14 cellular contexts compared by ENCODE assay signal in genomic region chr3:185753354-185753753, GRCh38.
DNase-seq lines count a peak whose midpoint lies in the region; ATAC-seq and TF ChIP-seq lines count a peak whose summit lies in the region.
"Had no signal": no experiment of that assay in that cellular context is flagged by ENCODE, and none has a peak within 500 bp of the region (broad histone marks: within the 10 kb centered on the region; RNA-seq: fewer than 3 reads in every experiment).

No MANE protein-coding gene starts in this region.

- H3K9me3 Mint-ChIP-seq in GM23338 (peaks cover 26% of the 10 kb centered on the region), endodermal cell (peaks cover 22% of the 10 kb centered on the region)

- no peak for TF ChIP-seq CTCF in GM23338 (conservative IDR thresholded peaks at IDR 0.05; ENCODE audit: low read depth in 2 of 2)
- no peak for TF ChIP-seq CTCF in endodermal cell (conservative IDR thresholded peaks at IDR 0.05)

- H3K27ac Mint-ChIP-seq in GM23338 (no peak overlapping the region), endodermal cell (peak overlapping the region; percentile 14)
- H3K27ac Mint-ChIP-seq: CD8-positive, alpha-beta memory T cell had no signal

- peaks cover 65% of the 10 kb centered on the region for H3K36me3 Mint-ChIP-seq in GM23338 (ENCODE audit: low read depth)
- H3K36me3 Mint-ChIP-seq in endodermal cell (ENCODE audit: low read depth): peaks cover 52% of the 10 kb centered on the region

- peaks cover 97% of the 10 kb centered on the region for H3K79me2 ChIP-seq in GM23338 (replicated peaks; ENCODE audit: insufficient read depth)

- H3K4me1 ChIP-seq in GM23338 (ENCODE audit: insufficient read depth) (peaks cover 72% of the 10 kb centered on the region), endodermal cell (ENCODE audit: control insufficient read depth, insufficient read depth, low read length) (peaks cover 3% of the 10 kb centered on the region)
- H3K4me1 ChIP-seq: A549 had no signal

- no peak overlapping the region; the same call in 2 of the 3 replicates for H3K4me3 Mint-ChIP-seq in GM23338
- no peak overlapping the region for H3K4me3 Mint-ChIP-seq in endodermal cell
- H3K4me3 Mint-ChIP-seq: CD14-positive monocyte; CD8-positive, alpha-beta memory T cell; H9 had no signal

- DNase-seq in GM23338 (ENCODE audit: low spot score) (no peak), MV-4-11 (lab: John Stamatoyannopoulos, UW) (peak; percentile 23), endodermal cell (no peak), NCI-H1092 (lab: John Stamatoyannopoulos, UW) (no peak)
- DNase-seq: Caco-2; CD8-positive, alpha-beta memory T cell; DMS53; GM23248; H9 had no signal

- H3F3A ChIP-seq in GM23338 (replicated peaks; ENCODE audit: low read depth): peaks cover 11% of the 10 kb centered on the region; the same call in 1 of the 2 replicates

- H3K4me3 ChIP-seq in GM23338: no peak overlapping the region
- no peak overlapping the region for H3K4me3 ChIP-seq in endodermal cell (ENCODE audit: low read length)
- H3K4me3 ChIP-seq: A549, GM12878, GM23248 had no signal

- H3K27me3 ChIP-seq in GM23338 (ENCODE audit: insufficient read depth) (no peaks in the 10 kb centered on the region), endodermal cell (ENCODE audit: control insufficient read depth, insufficient read depth, low read length, poor library complexity, severe bottlenecking) (no peaks in the 10 kb centered on the region)

- H3K27me3 Mint-ChIP-seq in GM23338 (ENCODE audit: insufficient read depth, low read depth, poor library complexity) (peaks cover 23% of the 10 kb centered on the region), endodermal cell (ENCODE audit: insufficient read depth) (no peaks in the 10 kb centered on the region)

- peak overlapping the region; percentile 71 for H3K4me2 ChIP-seq in GM23338
- H3K4me2 ChIP-seq: A549 had no signal

- H3K4me1 Mint-ChIP-seq in GM23338: peaks cover 64% of the 10 kb centered on the region
- peaks cover 40% of the 10 kb centered on the region for H3K4me1 Mint-ChIP-seq in endodermal cell
- H3K4me1 Mint-ChIP-seq: CD8-positive, alpha-beta memory T cell had no signal

- H4K20me1 ChIP-seq in GM23338 (replicated peaks; ENCODE audit: insufficient read depth): peaks cover 13% of the 10 kb centered on the region

- H3K9me3 ChIP-seq in endodermal cell (ENCODE audit: control insufficient read depth, low read length): peaks cover 26% of the 10 kb centered on the region
- H3K9me3 ChIP-seq: A549, Caco-2 had no signal

- H2AFZ ChIP-seq in GM23338: no peak overlapping the region
- H2AFZ ChIP-seq: GM23248 had no signal

- H3K9me2 ChIP-seq in GM23338 (ENCODE audit: insufficient read depth): peaks cover 6% of the 10 kb centered on the region; the same call in 1 of the 2 replicates

- H3K9ac ChIP-seq in endodermal cell (ENCODE audit: extremely low read depth, low read length, poor library complexity, severe bottlenecking): no peak overlapping the region
- H3K9ac ChIP-seq: GM23248 had no signal

- WGBS in endodermal cell (ENCODE audit: insufficient coverage in 1 of 2, insufficient read length in 1 of 2), 2 experiments: 91 to 100% methylated on average over 5 of the region's 5 CpGs

- peaks cover 3% of the 10 kb centered on the region; the same call in 1 of the 2 replicates for H3K36me3 ChIP-seq in GM23338 (ENCODE audit: insufficient read depth)
- peaks cover 54% of the 10 kb centered on the region for H3K36me3 ChIP-seq in endodermal cell (ENCODE audit: control insufficient read depth, insufficient read depth, low read length)

- ATAC-seq in GM23338: no peak
- ATAC-seq in esophagus mucosa: no peak
- no peak for ATAC-seq in GM21367 (IDR thresholded peaks at IDR 0.05; ENCODE audit: unreplicated experiment)
- ATAC-seq: A549, GM12878 had no signal

- H3K27ac ChIP-seq in GM23338 (ENCODE audit: low read depth) (no peak overlapping the region; the same call in 1 of the 2 replicates), endodermal cell (ENCODE audit: low read depth, low read length) (no peak overlapping the region)
- H3K27ac ChIP-seq: A549, GM23248 had no signal

TF ChIP-seq in GM23338, 12 proteins besides CTCF, POLR2A, EP300 and RAD21:
- TF ChIP-seq, protein P1, sequence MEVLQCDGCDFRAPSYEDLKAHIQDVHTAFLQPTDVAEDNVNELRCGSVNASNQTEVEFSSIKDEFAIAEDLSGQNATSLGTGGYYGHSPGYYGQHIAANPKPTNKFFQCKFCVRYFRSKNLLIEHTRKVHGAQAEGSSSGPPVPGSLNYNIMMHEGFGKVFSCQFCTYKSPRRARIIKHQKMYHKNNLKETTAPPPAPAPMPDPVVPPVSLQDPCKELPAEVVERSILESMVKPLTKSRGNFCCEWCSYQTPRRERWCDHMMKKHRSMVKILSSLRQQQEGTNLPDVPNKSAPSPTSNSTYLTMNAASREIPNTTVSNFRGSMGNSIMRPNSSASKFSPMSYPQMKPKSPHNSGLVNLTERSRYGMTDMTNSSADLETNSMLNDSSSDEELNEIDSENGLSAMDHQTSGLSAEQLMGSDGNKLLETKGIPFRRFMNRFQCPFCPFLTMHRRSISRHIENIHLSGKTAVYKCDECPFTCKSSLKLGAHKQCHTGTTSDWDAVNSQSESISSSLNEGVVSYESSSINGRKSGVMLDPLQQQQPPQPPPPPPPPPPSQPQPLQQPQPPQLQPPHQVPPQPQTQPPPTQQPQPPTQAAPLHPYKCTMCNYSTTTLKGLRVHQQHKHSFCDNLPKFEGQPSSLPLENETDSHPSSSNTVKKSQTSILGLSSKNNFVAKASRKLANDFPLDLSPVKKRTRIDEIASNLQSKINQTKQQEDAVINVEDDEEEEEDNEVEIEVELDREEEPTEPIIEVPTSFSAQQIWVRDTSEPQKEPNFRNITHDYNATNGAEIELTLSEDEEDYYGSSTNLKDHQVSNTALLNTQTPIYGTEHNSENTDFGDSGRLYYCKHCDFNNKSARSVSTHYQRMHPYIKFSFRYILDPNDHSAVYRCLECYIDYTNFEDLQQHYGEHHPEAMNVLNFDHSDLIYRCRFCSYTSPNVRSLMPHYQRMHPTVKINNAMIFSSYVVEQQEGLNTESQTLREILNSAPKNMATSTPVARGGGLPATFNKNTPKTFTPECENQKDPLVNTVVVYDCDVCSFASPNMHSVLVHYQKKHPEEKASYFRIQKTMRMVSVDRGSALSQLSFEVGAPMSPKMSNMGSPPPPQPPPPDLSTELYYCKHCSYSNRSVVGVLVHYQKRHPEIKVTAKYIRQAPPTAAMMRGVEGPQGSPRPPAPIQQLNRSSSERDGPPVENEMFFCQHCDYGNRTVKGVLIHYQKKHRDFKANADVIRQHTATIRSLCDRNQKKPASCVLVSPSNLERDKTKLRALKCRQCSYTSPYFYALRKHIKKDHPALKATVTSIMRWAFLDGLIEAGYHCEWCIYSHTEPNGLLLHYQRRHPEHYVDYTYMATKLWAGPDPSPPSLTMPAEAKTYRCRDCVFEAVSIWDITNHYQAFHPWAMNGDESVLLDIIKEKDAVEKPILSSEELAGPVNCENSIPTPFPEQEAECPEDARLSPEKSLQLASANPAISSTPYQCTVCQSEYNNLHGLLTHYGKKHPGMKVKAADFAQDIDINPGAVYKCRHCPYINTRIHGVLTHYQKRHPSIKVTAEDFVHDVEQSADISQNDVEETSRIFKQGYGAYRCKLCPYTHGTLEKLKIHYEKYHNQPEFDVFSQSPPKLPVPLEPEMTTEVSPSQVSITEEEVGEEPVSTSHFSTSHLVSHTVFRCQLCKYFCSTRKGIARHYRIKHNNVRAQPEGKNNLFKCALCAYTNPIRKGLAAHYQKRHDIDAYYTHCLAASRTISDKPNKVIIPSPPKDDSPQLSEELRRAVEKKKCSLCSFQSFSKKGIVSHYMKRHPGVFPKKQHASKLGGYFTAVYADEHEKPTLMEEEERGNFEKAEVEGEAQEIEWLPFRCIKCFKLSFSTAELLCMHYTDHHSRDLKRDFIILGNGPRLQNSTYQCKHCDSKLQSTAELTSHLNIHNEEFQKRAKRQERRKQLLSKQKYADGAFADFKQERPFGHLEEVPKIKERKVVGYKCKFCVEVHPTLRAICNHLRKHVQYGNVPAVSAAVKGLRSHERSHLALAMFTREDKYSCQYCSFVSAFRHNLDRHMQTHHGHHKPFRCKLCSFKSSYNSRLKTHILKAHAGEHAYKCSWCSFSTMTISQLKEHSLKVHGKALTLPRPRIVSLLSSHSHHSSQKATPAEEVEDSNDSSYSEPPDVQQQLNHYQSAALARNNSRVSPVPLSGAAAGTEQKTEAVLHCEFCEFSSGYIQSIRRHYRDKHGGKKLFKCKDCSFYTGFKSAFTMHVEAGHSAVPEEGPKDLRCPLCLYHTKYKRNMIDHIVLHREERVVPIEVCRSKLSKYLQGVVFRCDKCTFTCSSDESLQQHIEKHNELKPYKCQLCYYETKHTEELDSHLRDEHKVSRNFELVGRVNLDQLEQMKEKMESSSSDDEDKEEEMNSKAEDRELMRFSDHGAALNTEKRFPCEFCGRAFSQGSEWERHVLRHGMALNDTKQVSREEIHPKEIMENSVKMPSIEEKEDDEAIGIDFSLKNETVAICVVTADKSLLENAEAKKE (CRISPR knock-in tag; IDR thresholded peaks at IDR 0.05): no peak
- TF ChIP-seq CREB1 (CRISPR knock-in tag; IDR thresholded peaks at IDR 0.05; ENCODE audit: low read depth) (no peak), EZH2 (IDR thresholded peaks at IDR 0.05; ENCODE audit: low read depth, unreplicated experiment) (no peak), EZH2phosphoT487 (IDR thresholded peaks at IDR 0.05; ENCODE audit: unreplicated experiment) (no peak), ZNF114 (CRISPR knock-in tag; IDR thresholded peaks at IDR 0.05) (no peak)
- TF ChIP-seq, protein P2, sequence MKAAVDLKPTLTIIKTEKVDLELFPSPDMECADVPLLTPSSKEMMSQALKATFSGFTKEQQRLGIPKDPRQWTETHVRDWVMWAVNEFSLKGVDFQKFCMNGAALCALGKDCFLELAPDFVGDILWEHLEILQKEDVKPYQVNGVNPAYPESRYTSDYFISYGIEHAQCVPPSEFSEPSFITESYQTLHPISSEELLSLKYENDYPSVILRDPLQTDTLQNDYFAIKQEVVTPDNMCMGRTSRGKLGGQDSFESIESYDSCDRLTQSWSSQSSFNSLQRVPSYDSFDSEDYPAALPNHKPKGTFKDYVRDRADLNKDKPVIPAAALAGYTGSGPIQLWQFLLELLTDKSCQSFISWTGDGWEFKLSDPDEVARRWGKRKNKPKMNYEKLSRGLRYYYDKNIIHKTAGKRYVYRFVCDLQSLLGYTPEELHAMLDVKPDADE (IDR thresholded peaks at IDR 0.05): no peak
